9 cellular contexts compared by ENCODE assay signal in genomic region chr7:14800664-14801063, GRCh38.
"Had no signal": no experiment of that assay in that cellular context is flagged by ENCODE, and none has a peak within 500 bp of the region (broad histone marks: within the 10 kb centered on the region; RNA-seq: fewer than 3 reads in every experiment).

No MANE protein-coding gene starts in this region.

- H3K9me3 ChIP-seq: HAP-1 had no signal

- ATAC-seq: GM23338, HCT116, K562 had no signal

- H3K4me3 ChIP-seq: GM23338, HAP-1, K562 had no signal

- H3K36me3 ChIP-seq: HAP-1 had no signal

- H3K4me1 ChIP-seq: HAP-1 had no signal

- DNase-seq: H7, HFFc6, IMR-90, KG1 had no signal

- H3K27ac ChIP-seq: HL-60 had no signal
